In genomic region chr6:166672146-166672545, GRCh38 we compare ENCODE assay signal across 18 cellular contexts. TPM values are rescaled to one million over a fixed set of nuclear protein-coding genes. Genes with fewer than 3 reads are reported as not detected.
DNase-seq lines count a peak whose midpoint lies in the region; ATAC-seq and TF ChIP-seq lines count a peak whose summit lies in the region.
"Had no signal": no experiment of that assay in that cellular context is flagged by ENCODE, and none has a peak within 500 bp of the region (broad histone marks: within the 10 kb centered on the region; RNA-seq: fewer than 3 reads in every experiment).

No MANE protein-coding gene starts in this region.

- H3K36me3 ChIP-seq in SK-N-SH (replicated peaks in 1 of 2; ENCODE audit: control insufficient read depth in 1 of 2, insufficient read depth in 2 of 2, low read length in 1 of 2) (no peaks in the 10 kb centered on the region), upper lobe of right lung (no peaks in the 10 kb centered on the region)

- CTCF ChIA-PET in SK-N-SH (lab: Yijun Ruan, JAX) (no interaction called here), RWPE1 (lab: Yijun Ruan, JAX) (no interaction called here)

- H3K4me2 ChIP-seq in SK-N-SH = no peak overlapping the region
- H3K4me2 ChIP-seq: A549 had no signal

- no peaks in the 10 kb centered on the region for H3K27me3 ChIP-seq in SK-N-SH (ENCODE audit: insufficient read depth)
- H3K27me3 ChIP-seq in upper lobe of right lung = no peaks in the 10 kb centered on the region

- DNase-seq in SK-N-SH (peak; percentile 42), G401 (ENCODE audit: low spot score) (peak; percentile 5), RWPE1 (ENCODE audit: low spot score) (no peak), upper lobe of right lung (peak; percentile 3), H4 (ENCODE audit: low spot score) (no peak)
- no peak for DNase-seq in activated T-cell treated with anti-CD3 and anti-CD28 coated beads, Interleukin-2, amount 50 U/mL, for 48 hours
- DNase-seq: CD4-positive, CD25-positive, alpha-beta regulatory T cell; CD8-positive, alpha-beta memory T cell; COR-L47; GF-D8; GOT3; H9; IMR-90 had no signal

- TF ChIP-seq EP300 in SK-N-SH (IDR thresholded peaks at IDR 0.05; ENCODE audit: borderline replicate concordance in 1 of 2, low read depth in 1 of 2, low read length in 1 of 2) = no peak

- 54% methylated on average over 11 of the region's 12 CpGs for WGBS in SK-N-SH (ENCODE audit: low lambda C conversion rate)

- H3K4me3 ChIP-seq in SK-N-SH (ENCODE audit: low read depth in 2 of 2, low read length in 1 of 2) (no peak overlapping the region), upper lobe of right lung (no peak overlapping the region)
- H3K4me3 ChIP-seq: A549, K562 had no signal

- no peaks in the 10 kb centered on the region for H3K9me3 ChIP-seq in SK-N-SH
- no peaks in the 10 kb centered on the region for H3K9me3 ChIP-seq in upper lobe of right lung
- H3K9me3 ChIP-seq: A549 had no signal

- ATAC-seq in SK-N-SH treated with all-trans-retinoic acid at 6 μM for 48 hours (no peak; the same call in 2 of the 3 replicates), upper lobe of right lung (no peak), GM19455 (IDR thresholded peaks at IDR 0.05; ENCODE audit: unreplicated experiment) (no peak)
- ATAC-seq: A549 had no signal

- peaks cover 0 to 34% of the 10 kb centered on the region in 2 experiments; a peak in 3 of 4 replicates for H3K4me1 ChIP-seq in SK-N-SH (ENCODE audit: control insufficient read depth in 1 of 2, insufficient read depth in 2 of 2, low read depth in 1 of 2, low read length in 1 of 2)
- no peaks in the 10 kb centered on the region for H3K4me1 ChIP-seq in upper lobe of right lung
- H3K4me1 ChIP-seq: A549 had no signal

- no peaks in the 10 kb centered on the region for H3F3A ChIP-seq in SK-N-SH (replicated peaks; ENCODE audit: insufficient read depth)

- H2AFZ ChIP-seq in SK-N-SH (ENCODE audit: low read depth) = no peak overlapping the region

- in situ Hi-C loops in G401 (cut with HindIII; ENCODE audit: low sequenced_read_pairs) = no loop called here

- no peaks in the 10 kb centered on the region for H3K79me2 ChIP-seq in SK-N-SH (ENCODE audit: insufficient read depth)

- TF ChIP-seq CTCF in SK-N-SH (IDR thresholded peaks at IDR 0.05) (no peak), RWPE1 (conservative IDR thresholded peaks at IDR 0.05; ENCODE audit: low read depth) (no peak), upper lobe of right lung (IDR thresholded peaks at IDR 0.05) (no peak)

- POLR2A ChIA-PET in SK-N-SH (lab: Yijun Ruan, JAX) (no interaction called here), RWPE1 (lab: Yijun Ruan, JAX; ENCODE audit: low non-redundant PET) (no interaction called here)

- H3K9ac ChIP-seq in SK-N-SH = no peak overlapping the region

- no peaks in the 10 kb centered on the region for H4K20me1 ChIP-seq in SK-N-SH (ENCODE audit: insufficient read depth)

- intact Hi-C loops in upper lobe of right lung (cut with DNase I) = no loop called here

- no peak overlapping the region; a peak in 1 of 4 replicates for H3K27ac ChIP-seq in SK-N-SH (ENCODE audit: low read depth in 2 of 2, low read length in 1 of 2)
- peak overlapping the region; percentile 28; the same call in 1 of the 2 replicates for H3K27ac ChIP-seq in RWPE1
- no peak overlapping the region for H3K27ac ChIP-seq in upper lobe of right lung
- H3K27ac ChIP-seq: 22Rv1, A549 had no signal

- no peak for TF ChIP-seq RAD21 in SK-N-SH (IDR thresholded peaks at IDR 0.05; ENCODE audit: low read length)

- H3K9me2 ChIP-seq in SK-N-SH = no peaks in the 10 kb centered on the region

TF ChIP-seq in SK-N-SH, 30 proteins besides CTCF, POLR2A, EP300 and RAD21:
- TF ChIP-seq MEF2A (IDR thresholded peaks at IDR 0.05; ENCODE audit: borderline replicate concordance, low read depth) (no peak), YY1 (IDR thresholded peaks at IDR 0.05; ENCODE audit: low read depth) (no peak), FOXJ3 (CRISPR knock-in tag; IDR thresholded peaks at IDR 0.05) (no peak), CHD2 (IDR thresholded peaks at IDR 0.05; ENCODE audit: low read length, partially characterized antibody) (no peak), FOXM1 (IDR thresholded peaks at IDR 0.05; ENCODE audit: low read depth) (no peak), USF1 (IDR thresholded peaks at IDR 0.05; ENCODE audit: borderline replicate concordance, low read depth) (no peak), GATA2 (CRISPR knock-in tag; IDR thresholded peaks at IDR 0.05) (peak; percentile 46; the same call in 1 of the 2 replicates), RCOR1 (IDR thresholded peaks at IDR 0.05; ENCODE audit: low read length) (no peak), RXRA (IDR thresholded peaks at IDR 0.05; ENCODE audit: borderline replicate concordance, low read depth) (no peak)

TF ChIP-seq in SK-N-SH treated with all-trans-retinoic acid at 6 μM for 48 hours, 23 proteins besides CTCF, POLR2A, EP300 and RAD21:
- TF ChIP-seq ZNF70 (CRISPR knock-in tag; IDR thresholded peaks at IDR 0.05) = no peak
- TF ChIP-seq OSR1 (CRISPR knock-in tag; IDR thresholded peaks at IDR 0.05) = no peak
- TF ChIP-seq TOX (CRISPR knock-in tag; IDR thresholded peaks at IDR 0.05; ENCODE audit: borderline replicate concordance) = no peak
- no peak for TF ChIP-seq ARNTL (CRISPR knock-in tag; IDR thresholded peaks at IDR 0.05; ENCODE audit: borderline replicate concordance, low read depth)
- no peak for TF ChIP-seq ZC3H10 (CRISPR knock-in tag; IDR thresholded peaks at IDR 0.05)
- no peak for TF ChIP-seq TCF4 (CRISPR knock-in tag; IDR thresholded peaks at IDR 0.05; ENCODE audit: borderline replicate concordance)
- TF ChIP-seq RARB (CRISPR knock-in tag; IDR thresholded peaks at IDR 0.05) = no peak
- TF ChIP-seq ESRRG (CRISPR knock-in tag; IDR thresholded peaks at IDR 0.05) = no peak
- TF ChIP-seq ZNF565 (CRISPR knock-in tag; conservative IDR thresholded peaks at IDR 0.05; ENCODE audit: low read depth) = no peak
- TF ChIP-seq SNAI2 (CRISPR knock-in tag; IDR thresholded peaks at IDR 0.05) = no peak
- no peak for TF ChIP-seq PPARA (CRISPR knock-in tag; IDR thresholded peaks at IDR 0.05; ENCODE audit: borderline replicate concordance)
- no peak for TF ChIP-seq GLIS3 (CRISPR knock-in tag; IDR thresholded peaks at IDR 0.05)
- TF ChIP-seq TSHZ2 (CRISPR knock-in tag; IDR thresholded peaks at IDR 0.05) = no peak
TF ChIP-seq in SK-N-SH treated with all-trans-retinoic acid at 6 μM for 48 hours: peak in this region for 0.

RNA-seq across cellular contexts. Expression of gene RPS6KA2, which starts 45.1 kb away (rescaled TPM):
- polyA plus RNA-seq in SK-N-SH (2012; rRNA removed) = 59.5 and 60.3 TPM in 2 replicates
- polyA plus RNA-seq in SK-N-SH (2012; cell fraction: cytosol; rRNA removed) = 51.5 and 62.1 TPM in 2 replicates
- 47.9 and 50.9 TPM in 2 replicates for polyA plus RNA-seq in SK-N-SH (2012; cell fraction: nucleus; rRNA removed)
- 3.8 and 14.7 TPM in 2 replicates for total RNA-seq in G401 (2014; rRNA removed; shearing (Covaris generic))
- 136 TPM for total RNA-seq in upper lobe of right lung
- 2.1 and 4.6 TPM in 2 replicates for total RNA-seq in H4 (2014; rRNA removed; shearing (Covaris generic))

Comparison
In these comparisons a context has a peak if more than half of its experiments do, and no peak if none do; other contexts are left out.
1. DNase-seq: peak in SK-N-SH (single experiment), G401 (single experiment) and upper lobe of right lung (single experiment); none in RWPE1 (single experiment), activated T-cell treated with anti-CD3 and anti-CD28 coated beads, Interleukin-2, amount 50 U/mL, for 48 hours (0 of 2) and H4 (single experiment).